17 cellular contexts compared by ENCODE assay signal in the genomic region with DNA sequence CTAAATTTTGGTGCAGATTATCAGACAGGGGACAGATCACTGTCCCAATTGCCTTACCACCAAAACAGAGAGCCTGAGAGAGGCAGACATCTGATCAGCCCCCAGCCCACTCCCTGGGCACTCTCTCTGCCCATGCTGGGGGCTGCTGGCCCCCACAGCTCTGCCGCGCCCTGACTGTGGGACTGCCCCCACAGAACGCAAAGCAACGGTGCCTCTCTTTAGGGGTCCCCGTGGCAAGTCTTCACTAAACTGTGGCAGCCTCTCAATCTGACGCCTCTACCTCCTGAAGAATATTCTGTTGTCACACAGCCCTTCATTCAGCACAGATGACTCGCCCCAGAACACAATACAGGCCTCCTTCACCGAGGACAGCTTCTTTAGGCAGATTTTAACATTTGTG.
"Had no signal": no experiment of that assay in that cellular context is flagged by ENCODE, and none has a peak within 500 bp of the region (broad histone marks: within the 10 kb centered on the region; RNA-seq: fewer than 3 reads in every experiment).

No MANE protein-coding gene starts in this region.

- H3K36me3 ChIP-seq: lower lobe of right lung, neutrophil, pancreas, right lobe of liver, thoracic aorta, tibial nerve, upper lobe of right lung, uterus had no signal

- H3K9me3 Mint-ChIP-seq: natural killer cell had no signal

- DNase-seq: dorsolateral prefrontal cortex; effector CD4-positive, alpha-beta T cell; left ventricle myocardium superior; lower lobe of right lung; natural killer cell; right lobe of liver; stimulated activated CD4-positive, alpha-beta T cell treated with anti-CD3 and anti-CD28 coated beads, Interleukin-15, amount 100 ng/mL, for 24 hours; stimulated activated CD4-positive, alpha-beta T cell treated with anti-CD3 and anti-CD28 coated beads, Interleukin-4, amount 100 ng/mL, for 1 hour; stimulated activated CD8-positive, alpha-beta memory T cell treated with anti-CD3 and anti-CD28 coated beads, Interleukin-4, amount 100 ng/mL, for 48 hours; stimulated activated naive CD4-positive, alpha-beta T cell treated with Interleukin-2 at 50 U/mL for 16 hours; substantia nigra; upper lobe of right lung; uterus had no signal

- H3K27ac ChIP-seq: dorsolateral prefrontal cortex, lower lobe of right lung, neutrophil, right lobe of liver, thoracic aorta, tibial nerve, upper lobe of right lung, uterus had no signal

- H3K36me3 Mint-ChIP-seq: natural killer cell had no signal

- H3K4me1 ChIP-seq: lower lobe of right lung, upper lobe of right lung, uterus had no signal

- H3K4me3 ChIP-seq: dorsolateral prefrontal cortex, lower lobe of right lung, pancreas, right lobe of liver, thoracic aorta, tibial nerve, upper lobe of right lung, uterus had no signal

- H3K27me3 ChIP-seq: dorsolateral prefrontal cortex, neutrophil, pancreas, right lobe of liver, tibial nerve, upper lobe of right lung, uterus had no signal

- H3K27ac Mint-ChIP-seq: natural killer cell had no signal

- H3K4me3 Mint-ChIP-seq: natural killer cell had no signal

- H3K4me1 Mint-ChIP-seq: natural killer cell had no signal

- H3K9me3 ChIP-seq: lower lobe of right lung, neutrophil, pancreas, right lobe of liver, thoracic aorta, tibial nerve, upper lobe of right lung, uterus had no signal

- ATAC-seq: natural killer cell had no signal
